8 cellular contexts compared by ENCODE assay signal in genomic region chr10:79298403-79299244, GRCh38. TPM values are rescaled to one million over a fixed set of nuclear protein-coding genes. Genes with fewer than 3 reads are reported as not detected.
DNase-seq lines count a peak whose midpoint lies in the region; ATAC-seq and TF ChIP-seq lines count a peak whose summit lies in the region.

No MANE protein-coding gene starts in this region.

- H3K36me3 Mint-ChIP-seq in activated CD4-positive, alpha-beta T cell treated with anti-CD3 and anti-CD28 coated beads, Interleukin-2, amount 10 ng/mL, durations not matched to agents 7 days and 5 days (ENCODE audit: low read depth), result peaks cover 35% of the 10 kb centered on the region
- peaks cover 82% of the 10 kb centered on the region for H3K36me3 Mint-ChIP-seq in activated T-cell treated with anti-CD3 and anti-CD28 coated beads, Interleukin-2, amount 50 U/mL, for 24 hours (ENCODE audit: low read depth)

- H3K4me1 Mint-ChIP-seq in activated CD4-positive, alpha-beta T cell treated with anti-CD3 and anti-CD28 coated beads, Interleukin-2, amount 10 ng/mL, durations not matched to agents 7 days and 5 days, result peaks cover 22% of the 10 kb centered on the region
- peaks cover 21% of the 10 kb centered on the region for H3K4me1 Mint-ChIP-seq in activated T-cell treated with anti-CD3 and anti-CD28 coated beads, Interleukin-2, amount 50 U/mL, for 24 hours (ENCODE audit: low read depth)

- no peaks in the 10 kb centered on the region for H3K27me3 ChIP-seq in heart left ventricle

- H3K4me3 Mint-ChIP-seq in activated CD4-positive, alpha-beta T cell treated with anti-CD3 and anti-CD28 coated beads, Interleukin-2, amount 10 ng/mL, durations not matched to agents 7 days and 5 days, result no peak overlapping the region
- H3K4me3 Mint-ChIP-seq in activated T-cell treated with anti-CD3 and anti-CD28 coated beads, Interleukin-2, amount 50 U/mL, for 24 hours, result no peak overlapping the region

- CTCF ChIA-PET in activated CD4-positive, alpha-beta T cell treated with anti-CD3 and anti-CD28 coated beads, Interleukin-2, amount 10 ng/mL, durations not matched to agents 7 days and 5 days (lab: Charles Lee), result no interaction called here

- H3K27ac ChIP-seq in heart left ventricle, result peak overlapping the region in 7 of 12 donors; percentile 1 to 66 (median 34)

- 83 to 89% (median 87%) methylated on average over 24 to 27 of the region's 27 CpGs for WGBS in heart left ventricle, 4 donors

- DNase-seq in activated CD4-positive, alpha-beta T cell treated with anti-CD3 and anti-CD28 coated beads for 48 hours, result peak; percentile 77
- no peak for DNase-seq in activated CD4-positive, alpha-beta T cell treated with anti-CD3 and anti-CD28 coated beads, Interleukin-2, amount 10 ng/mL, durations not matched to agents 7 days and 5 days
- DNase-seq in activated T-cell treated with anti-CD3 and anti-CD28 coated beads, Interleukin-2, amount 50 U/mL, for 24 hours, result peak; percentile 60
- peak in 1 of 5 donors; percentile 72 for DNase-seq in heart left ventricle
- peak; percentile 57 for DNase-seq in stimulated activated CD4-positive, alpha-beta T cell treated with anti-CD3 and anti-CD28 coated beads, Interleukin-4, amount 100 ng/mL, for 1 hour
- no peak for DNase-seq in left lobe of liver (ENCODE audit: low spot score)
- no peak for DNase-seq in SHP77 (lab: John Stamatoyannopoulos, UW)

- intact Hi-C loops in heart left ventricle (cut with DNase I), result no loop called here

- H3K27me3 Mint-ChIP-seq in activated CD4-positive, alpha-beta T cell treated with anti-CD3 and anti-CD28 coated beads, Interleukin-2, amount 10 ng/mL, durations not matched to agents 7 days and 5 days, result no peaks in the 10 kb centered on the region
- H3K27me3 Mint-ChIP-seq in activated T-cell treated with anti-CD3 and anti-CD28 coated beads, Interleukin-2, amount 50 U/mL, for 24 hours, result no peaks in the 10 kb centered on the region

- no peak overlapping the region for H3K4me3 ChIP-seq in heart left ventricle

- H3K4me1 ChIP-seq in heart left ventricle, result peaks cover 0 to 47% (median 13%) of the 10 kb centered on the region in 12 donors

- peak in 3 of 4 donors; percentile 14 to 50 (median 35) for ATAC-seq in heart left ventricle
- ATAC-seq in left lobe of liver, result no peak
- ATAC-seq in GM19452 (IDR thresholded peaks at IDR 0.05; ENCODE audit: unreplicated experiment), result no peak

- no peak for TF ChIP-seq CTCF in heart left ventricle (IDR thresholded peaks at IDR 0.05)

- no peak overlapping the region for H3K27ac Mint-ChIP-seq in activated CD4-positive, alpha-beta T cell treated with anti-CD3 and anti-CD28 coated beads, Interleukin-2, amount 10 ng/mL, durations not matched to agents 7 days and 5 days
- peak overlapping the region; percentile 44 for H3K27ac Mint-ChIP-seq in activated T-cell treated with anti-CD3 and anti-CD28 coated beads, Interleukin-2, amount 50 U/mL, for 24 hours

- peaks cover 5 to 100% (median 98%) of the 10 kb centered on the region in 9 donors for H3K36me3 ChIP-seq in heart left ventricle

- H3K9me3 Mint-ChIP-seq in activated CD4-positive, alpha-beta T cell treated with anti-CD3 and anti-CD28 coated beads, Interleukin-2, amount 10 ng/mL, durations not matched to agents 7 days and 5 days, result no peaks in the 10 kb centered on the region
- no peaks in the 10 kb centered on the region for H3K9me3 Mint-ChIP-seq in activated T-cell treated with anti-CD3 and anti-CD28 coated beads, Interleukin-2, amount 50 U/mL, for 24 hours

- POLR2A ChIA-PET in activated CD4-positive, alpha-beta T cell treated with anti-CD3 and anti-CD28 coated beads, Interleukin-2, amount 10 ng/mL, durations not matched to agents 7 days and 5 days (lab: Charles Lee), result no interaction called here

- no peak for TF ChIP-seq POLR2A in heart left ventricle (IDR thresholded peaks at IDR 0.05)

- H3K9me3 ChIP-seq in heart left ventricle, result no peaks in the 10 kb centered on the region

RNA-seq across cellular contexts. Expression of gene PPIF, which starts 48.6 kb away (rescaled TPM):
- total RNA-seq in activated CD4-positive, alpha-beta T cell treated with anti-CD3 and anti-CD28 coated beads, Interleukin-2, amount 10 ng/mL, durations not matched to agents 7 days and 5 days, result 10 to 100 TPM; 53.7 to 56.7 TPM
- 100 to 1,000 TPM in 8 of 9 donors, 10 to 100 TPM in 1; 86.3 to 180 (median 128) TPM for total RNA-seq in heart left ventricle
- 100 to 1,000 TPM in 1 of 2 donors, 10 to 100 TPM in 1; 82.8 to 193 TPM for polyA plus RNA-seq in heart left ventricle
- 93.4 TPM for total RNA-seq in left lobe of liver

Comparison
In these comparisons a context has a peak if more than half of its experiments do, and no peak if none do; other contexts are left out.
1. DNase-seq: peak in activated CD4-positive, alpha-beta T cell treated with anti-CD3 and anti-CD28 coated beads for 48 hours (single experiment), activated T-cell treated with anti-CD3 and anti-CD28 coated beads, Interleukin-2, amount 50 U/mL, for 24 hours (single experiment) and stimulated activated CD4-positive, alpha-beta T cell treated with anti-CD3 and anti-CD28 coated beads, Interleukin-4, amount 100 ng/mL, for 1 hour (single experiment); none in activated CD4-positive, alpha-beta T cell treated with anti-CD3 and anti-CD28 coated beads, Interleukin-2, amount 10 ng/mL, durations not matched to agents 7 days and 5 days (single experiment), left lobe of liver (single experiment) and SHP77 (0 of 2).
2. ATAC-seq: peak in heart left ventricle (3 of 4); none in left lobe of liver (single experiment) and GM19452 (single experiment).